ENCODE assay signal across 10 cellular contexts in genomic region chr2:188787661-188788044, GRCh38.
DNase-seq lines count a peak whose midpoint lies in the region; ATAC-seq and TF ChIP-seq lines count a peak whose summit lies in the region.
"Had no signal": no experiment of that assay in that cellular context is flagged by ENCODE, and none has a peak within 500 bp of the region (broad histone marks: within the 10 kb centered on the region; RNA-seq: fewer than 3 reads in every experiment).

No MANE protein-coding gene starts in this region.

- H3K9me3 ChIP-seq in gastrocnemius medialis: no peaks in the 10 kb centered on the region

- TF ChIP-seq POLR2A in gastrocnemius medialis (IDR thresholded peaks at IDR 0.05): no peak

- intact Hi-C loops in left cardiac atrium (cut with DNase I) (loop anchor here in 1 of 2 donors (10.0 kb wide), 1 partner anchor 187 kb away; the partner anchor contains the start of gene COL3A1), gastrocnemius medialis (cut with DNase I; ENCODE audit: low total_unique reads) (loop anchor here (5.0 kb wide), 1 partner anchor 190 kb away; no protein-coding TSS in a partner anchor)

- no peak overlapping the region for H3K4me3 ChIP-seq in AG10803 (ENCODE audit: low read length)
- H3K4me3 ChIP-seq in gastrocnemius medialis: peak overlapping the region in 1 of 4 donors; percentile 3

- TF ChIP-seq CTCF in AG10803 (conservative IDR thresholded peaks at IDR 0.05; ENCODE audit: low read length) (no peak), gastrocnemius medialis (IDR thresholded peaks at IDR 0.05 in 4 of 5, conservative IDR thresholded peaks at IDR 0.05 in 1 of 5) (no peak)

- H3K27ac ChIP-seq in gastrocnemius medialis: peak overlapping the region; percentile 45 to 66 (median 54)

- DNase-seq in AG10803 (ENCODE audit: low read depth) (peak; percentile 82), astrocyte of the hippocampus (ENCODE audit: low read depth, low spot score) (peak; percentile 9), left cardiac atrium (no peak), gastrocnemius medialis (no peak), DMS53 treated with DMSO at 0.1 percent for 48 hours (lab: John Stamatoyannopoulos, UW; ENCODE audit: unreplicated experiment) (no peak), middle frontal gyrus (ENCODE audit: extremely low spot score, low spot score) (no peak), NCI-H1436 (lab: John Stamatoyannopoulos, UW) (no peak), SK-N-DZ (ENCODE audit: low spot score) (no peak)
- DNase-seq: activated CD4-positive, alpha-beta T cell treated with anti-CD3 and anti-CD28 coated beads for 36 hours; activated effector memory CD4-positive, alpha-beta T cell treated with Interleukin-2 at 50 U/mL for 16 hours had no signal

- H3K27me3 ChIP-seq in gastrocnemius medialis: no peaks in the 10 kb centered on the region

- ATAC-seq in left cardiac atrium: peak; percentile 62 to 65
- no peak for ATAC-seq in gastrocnemius medialis
- ATAC-seq: activated CD4-positive, alpha-beta T cell treated with anti-CD3 and anti-CD28 coated beads for 36 hours had no signal

- in situ Hi-C loops in gastrocnemius medialis (cut with MboI; ENCODE audit: low sequenced_read_pairs in 4 of 4): loop anchor here in 1 of 4 donors (10.0 kb wide), 1 partner anchor 187 kb away; the partner anchor contains the start of gene COL3A1

- H3K36me3 ChIP-seq in gastrocnemius medialis: no peaks in the 10 kb centered on the region

- H3K4me1 ChIP-seq in gastrocnemius medialis: peaks cover 0 to 3% of the 10 kb centered on the region in 2 donors

Comparison
In these comparisons a context has a peak if more than half of its experiments do, and no peak if none do; other contexts are left out.
1. DNase-seq: peak in AG10803 (single experiment) and astrocyte of the hippocampus (single experiment); none in left cardiac atrium (single experiment), gastrocnemius medialis (0 of 2), DMS53 treated with DMSO at 0.1 percent for 48 hours (single experiment), middle frontal gyrus (single experiment), NCI-H1436 (single experiment) and SK-N-DZ (single experiment).
2. ATAC-seq: peak in left cardiac atrium (2 of 2); none in gastrocnemius medialis (0 of 2).